In genomic region chr15:64092864-64093626, GRCh38 we compare ENCODE assay signal across 8 cellular contexts. TPM values are rescaled to one million over a fixed set of nuclear protein-coding genes. Genes with fewer than 3 reads are reported as not detected.
A peak's percentile ranks its signal among the peaks of the same experiment; 100 is the strongest.
DNase-seq lines count a peak whose midpoint lies in the region; ATAC-seq, FAIRE-seq and TF ChIP-seq lines count a peak whose summit lies in the region.

No MANE protein-coding gene starts in this region.

- H3K4me1 ChIP-seq in SJSA1 (replicated peaks) (peaks cover 35% of the 10 kb centered on the region), GM12878 (ENCODE audit: control insufficient read depth, insufficient read depth, low read length) (peaks cover 32% of the 10 kb centered on the region), smooth muscle cell (ENCODE audit: low read depth) (peaks cover 22% of the 10 kb centered on the region)

- H3F3A ChIP-seq in smooth muscle cell (ENCODE audit: low read depth) = peaks cover 12% of the 10 kb centered on the region

- peak; percentile 58 for ATAC-seq in GM12878

- POLR2A ChIA-PET in GM12878 (lab: Charles Lee) = interaction anchor here (0.9 to 4.2 kb wide), 11 partner anchors 11 to 425 kb away, joined by 3 to 21 read pairs (median 4); partner anchors contain the start of genes PPIB and SNX22

- TF ChIP-seq CTCF in GM12878 (IDR thresholded peaks at IDR 0.05 in 2 of 3, conservative IDR thresholded peaks at IDR 0.05 in 1 of 3; ENCODE audit: control insufficient read depth in 2 of 3, extremely low read depth in 1 of 3, insufficient read depth in 1 of 3, low read depth in 3 of 3, low read length in 3 of 3) = peak; percentile 31 to 35 (median 33); a peak in 4 of 6 replicates
- no peak for TF ChIP-seq CTCF in smooth muscle cell (IDR thresholded peaks at IDR 0.05; ENCODE audit: borderline replicate concordance, insufficient read depth, poor library complexity, severe bottlenecking)

- TSS peak; percentile 80 for BruUV-seq in GM12878 (replicated peaks; lab: Mats Ljungman, UMichigan)

- FAIRE-seq in GM12878 (lab: Jason Lieb, UNC) = no peak

- H3K36me3 ChIP-seq in SJSA1 = peaks cover 21% of the 10 kb centered on the region
- peaks cover 2% of the 10 kb centered on the region in 2 experiments; a peak in 3 of 4 replicates for H3K36me3 ChIP-seq in GM12878 (ENCODE audit: control insufficient read depth in 2 of 2, insufficient read depth in 2 of 2, low read length in 1 of 2)
- peaks cover 4% of the 10 kb centered on the region for H3K36me3 ChIP-seq in smooth muscle cell (ENCODE audit: low read depth)

- no peak for TF ChIP-seq EP300 in GM12878 (IDR thresholded peaks at IDR 0.05; ENCODE audit: borderline replicate concordance in 1 of 2, control insufficient read depth in 1 of 2, low read depth in 2 of 2, low read length in 2 of 2)

- under 1% methylated on average over 22 of the region's 22 CpGs for WGBS in GM12878 (ENCODE audit: insufficient coverage, insufficient replicate concordance, low lambda C conversion rate, missing lambda C conversion rate)
- 7% methylated on average over 22 of the region's 22 CpGs for WGBS in smooth muscle cell (ENCODE audit: low lambda C conversion rate)

- no peak; the same call in 1 of the 2 replicates for TF ChIP-seq POLR2A in GM12878 (IDR thresholded peaks at IDR 0.05; ENCODE audit: low read depth, low read length)

- H3K27ac ChIP-seq in SJSA1 (peak overlapping the region; percentile 93), GM12878 (ENCODE audit: control insufficient read depth, insufficient read depth) (peak overlapping the region; percentile 94), smooth muscle cell (ENCODE audit: low read depth) (peak overlapping the region; percentile 47)

- H3K79me2 ChIP-seq in GM12878 (ENCODE audit: control insufficient read depth, insufficient read depth, low read length) (peaks cover 87% of the 10 kb centered on the region), smooth muscle cell (ENCODE audit: low read depth) (peaks cover 52% of the 10 kb centered on the region)

- in situ Hi-C loops in GM12878 (cut with MboI) = no loop called here

- H4K20me1 ChIP-seq in GM12878 (ENCODE audit: control insufficient read depth, insufficient read depth) (no peaks in the 10 kb centered on the region), smooth muscle cell (ENCODE audit: low read depth) (peaks cover 19% of the 10 kb centered on the region)

- peak; percentile 75 for DNase-seq in activated effector memory CD4-positive, alpha-beta T cell treated with anti-CD3 and anti-CD28 coated beads, Interleukin-2, amount 50 U/mL, for 16 hours
- no peak for DNase-seq in activated effector memory CD4-positive, alpha-beta T cell treated with Interleukin-2 at 50 U/mL for 16 hours
- DNase-seq in HK-2 (ENCODE audit: unreplicated experiment) (peak; percentile 32), SJSA1 (ENCODE audit: low read depth in 1 of 2, low spot score in 2 of 2) (peak in 1 of 2 experiments; percentile 51), GM12878 (ENCODE audit: low read depth, low spot score) (no peak), smooth muscle cell (lab: John Stamatoyannopoulos, UW; ENCODE audit: unreplicated experiment) (peak; percentile 41), COLO829 (ENCODE audit: low spot score) (no peak)

- RAD21 ChIA-PET in GM12878 (lab: Charles Lee; ENCODE audit: unreplicated experiment) = interaction anchor here (0.8 to 2.7 kb wide), 19 partner anchors 8 to 901 kb away, joined by 3 to 18 read pairs (median 4); partner anchors contain the start of gene PPIB

- no peaks in the 10 kb centered on the region for H3K27me3 ChIP-seq in SJSA1 (replicated peaks)
- H3K27me3 ChIP-seq in GM12878 (replicated peaks in 1 of 2; ENCODE audit: control insufficient read depth in 2 of 2, insufficient read depth in 2 of 2, low read length in 1 of 2) = no peaks in the 10 kb centered on the region
- H3K27me3 ChIP-seq in smooth muscle cell (ENCODE audit: low read depth) = no peaks in the 10 kb centered on the region

- H3K9ac ChIP-seq in GM12878 (ENCODE audit: control insufficient read depth, insufficient read depth, low read length) (peak overlapping the region; percentile 85), smooth muscle cell (ENCODE audit: low read depth) (peak overlapping the region; percentile 70)

- no peaks in the 10 kb centered on the region for H3K9me3 ChIP-seq in SJSA1 (replicated peaks)
- no peaks in the 10 kb centered on the region for H3K9me3 ChIP-seq in GM12878 (replicated peaks; ENCODE audit: control insufficient read depth, insufficient read depth, low read length)
- H3K9me3 ChIP-seq in iPS-18c (ENCODE audit: control insufficient read depth, insufficient read depth, low read length) = peaks cover 2% of the 10 kb centered on the region
- no peaks in the 10 kb centered on the region for H3K9me3 ChIP-seq in smooth muscle cell (replicated peaks; ENCODE audit: low read depth)

- H3K4me2 ChIP-seq in GM12878 (ENCODE audit: control insufficient read depth, insufficient read depth) (peak overlapping the region; percentile 90), smooth muscle cell (peak overlapping the region; percentile 87)

- intact Hi-C loops in GM12878 (cut with micrococcal nuclease; ENCODE audit: unreplicated experiment) = loop anchor here (1.0 to 10.0 kb wide), 4 partner anchors 60 to 618 kb away; partner anchors contain the start of genes PCLAF, TRIP4 and USP3

- TF ChIP-seq RAD21 in GM12878 (IDR thresholded peaks at IDR 0.05; ENCODE audit: insufficient read depth, low read depth, low read length) = no peak

- H2AFZ ChIP-seq in GM12878 (ENCODE audit: control insufficient read depth, low read depth, low read length) (peak overlapping the region; percentile 98), smooth muscle cell (ENCODE audit: low read depth) (peak overlapping the region; percentile 90)

- SMC1A ChIA-PET in GM12878 (lab: Charles Lee; ENCODE audit: uncharacterized antibody, unreplicated experiment) = interaction anchor here (0.6 to 2.5 kb wide), 19 partner anchors 11 to 582 kb away, joined by 3 to 10 read pairs (median 3); no protein-coding TSS in a partner anchor

- CTCF ChIA-PET in GM12878 (lab: Yijun Ruan, JAX) = interaction anchor here (0.6 to 7.2 kb wide), 18 partner anchors 9 to 494 kb away, joined by 3 to 73 read pairs (median 5); partner anchors contain the start of genes DAPK2 and PPIB

- H3K4me3 ChIP-seq in SJSA1 = peak overlapping the region; percentile 59
- peak overlapping the region; percentile 96 for H3K4me3 ChIP-seq in GM12878
- peak overlapping the region; percentile 87 for H3K4me3 ChIP-seq in iPS-18c (ENCODE audit: insufficient read depth, low read depth, low read length)
- peak overlapping the region; percentile 74 for H3K4me3 ChIP-seq in smooth muscle cell

RNA-seq across cellular contexts. Expression of gene CIAO2A, which starts 0.6 kb away (rescaled TPM):
- 116 and 182 TPM in 2 replicates for total RNA-seq in SJSA1 (2014; rRNA removed; shearing (Covaris generic))
- 28.6 and 31.7 TPM in 2 replicates for total RNA-seq in GM12878 (2013; cell fraction: nucleolus; rRNA removed)
- total RNA-seq in GM12878 (2014; rRNA removed) = 169 and 200 TPM in 2 replicates
- 159 and 160 TPM in 2 replicates for total RNA-seq in GM12878 (2014; rRNA removed; fragmentation: Illumina TruSeq; extraction: Trizol)
- 94.5 and 101 TPM in 2 replicates for total RNA-seq in GM12878 (2021)
- 57.0 TPM for polyA plus RNA-seq in GM12878 (2011; ENCODE audit: low read depth)
- 209 and 341 TPM in 2 replicates for polyA plus RNA-seq in GM12878 (2011; rRNA removed)
- polyA plus RNA-seq in GM12878 (2011; cell fraction: cytosol; rRNA removed) = 67.5 and 68.0 TPM in 2 replicates
- 38.7 and 42.2 TPM in 2 replicates for polyA plus RNA-seq in GM12878 (2011; cell fraction: nucleus; rRNA removed)
- 108 and 116 TPM in 2 replicates for polyA plus RNA-seq in GM12878 (2012)
- 132 and 138 TPM in 2 replicates for polyA plus RNA-seq in GM12878 (2014; fragmentation: Illumina TruSeq; extraction: Trizol)
- 100 to 1,000 TPM; 264 to 303 TPM for polyA plus RNA-seq in GM12878 (2014; fragmentation: Nextera tagmentation; extraction: Ambion mirVana)
- polyA plus RNA-seq in GM12878 (2014; rRNA removed) = 164 and 198 TPM in 2 replicates
- 100 to 1,000 TPM; 399 to 400 TPM for polyA plus RNA-seq in GM12878 (2016; fragmentation: Nextera tagmentation; extraction: Ambion mirVana)
- polyA minus RNA-seq in GM12878 (2011; rRNA and poly(A)+ RNA removed) = 15.3 and 17.4 TPM in 2 replicates
- polyA minus RNA-seq in GM12878 (2011; cell fraction: cytosol; rRNA and poly(A)+ RNA removed) = 13.8 and 19.2 TPM in 2 replicates
- polyA minus RNA-seq in GM12878 (2011; cell fraction: nucleus; rRNA and poly(A)+ RNA removed) = 7.9 and 11.5 TPM in 2 replicates
- 123 and 130 TPM in 2 replicates for total RNA-seq in smooth muscle cell
- polyA plus RNA-seq in smooth muscle cell = 110 and 117 TPM in 2 replicates

RNA-seq across cellular contexts. Expression of gene SNX1, which starts 2.7 kb away (rescaled TPM):
- 26.3 and 39.5 TPM in 2 replicates for total RNA-seq in SJSA1 (2014; rRNA removed; shearing (Covaris generic))
- 73.0 and 74.8 TPM in 2 replicates for total RNA-seq in GM12878 (2013; cell fraction: nucleolus; rRNA removed)
- total RNA-seq in GM12878 (2014; rRNA removed) (31.7 and 47.7 TPM in 2 replicates), GM12878 (2014; rRNA removed; fragmentation: Illumina TruSeq; extraction: Trizol) (60.4 and 62.5 TPM in 2 replicates), GM12878 (2021) (107 and 115 TPM in 2 replicates), smooth muscle cell (33.8 and 36.0 TPM in 2 replicates)
- 35.5 TPM for polyA plus RNA-seq in GM12878 (2011; ENCODE audit: low read depth)
- polyA plus RNA-seq in GM12878 (2011; rRNA removed) (97.7 and 107 TPM in 2 replicates), GM12878 (2014; fragmentation: Illumina TruSeq; extraction: Trizol) (92.2 and 97.0 TPM in 2 replicates), GM12878 (2014; fragmentation: Nextera tagmentation; extraction: Ambion mirVana) (10 to 100 TPM; 17.8 to 32.3 TPM), GM12878 (2014; rRNA removed) (79.8 and 95.7 TPM in 2 replicates), GM12878 (2016; fragmentation: Nextera tagmentation; extraction: Ambion mirVana) (100 to 1,000 TPM; 113 TPM), smooth muscle cell (41.2 and 47.8 TPM in 2 replicates)
- polyA plus RNA-seq in GM12878 (2011; cell fraction: cytosol; rRNA removed) = 86.6 and 101 TPM in 2 replicates
- 133 and 168 TPM in 2 replicates for polyA plus RNA-seq in GM12878 (2011; cell fraction: nucleus; rRNA removed)
- 58.2 and 60.8 TPM in 2 replicates for polyA plus RNA-seq in GM12878 (2012)
- 70.5 and 78.2 TPM in 2 replicates for polyA minus RNA-seq in GM12878 (2011; rRNA and poly(A)+ RNA removed)
- polyA minus RNA-seq in GM12878 (2011; cell fraction: cytosol; rRNA and poly(A)+ RNA removed) = 24.1 and 30.9 TPM in 2 replicates
- 29.1 and 41.5 TPM in 2 replicates for polyA minus RNA-seq in GM12878 (2011; cell fraction: nucleus; rRNA and poly(A)+ RNA removed)

RNA-seq across cellular contexts. Expression of gene DAPK2, which starts 46.8 kb away (rescaled TPM):
- 0.34 and 2.2 TPM in 2 replicates for total RNA-seq in SJSA1 (2014; rRNA removed; shearing (Covaris generic))
- total RNA-seq in GM12878 (2013; cell fraction: nucleolus; rRNA removed) = 20.9 and 25.3 TPM in 2 replicates
- 5.4 and 8.4 TPM in 2 replicates for total RNA-seq in GM12878 (2014; rRNA removed)
- 3.8 and 4.8 TPM in 2 replicates for total RNA-seq in GM12878 (2014; rRNA removed; fragmentation: Illumina TruSeq; extraction: Trizol)
- 5.6 and 5.9 TPM in 2 replicates for total RNA-seq in GM12878 (2021)
- 2.9 TPM for polyA plus RNA-seq in GM12878 (2011; ENCODE audit: low read depth)
- 2.9 and 4.3 TPM in 2 replicates for polyA plus RNA-seq in GM12878 (2011; rRNA removed)
- 5.8 and 7.7 TPM in 2 replicates for polyA plus RNA-seq in GM12878 (2011; cell fraction: cytosol; rRNA removed)
- 14.9 and 15.7 TPM in 2 replicates for polyA plus RNA-seq in GM12878 (2011; cell fraction: nucleus; rRNA removed)
- 6.3 and 6.4 TPM in 2 replicates for polyA plus RNA-seq in GM12878 (2012)
- polyA plus RNA-seq in GM12878 (2014; fragmentation: Illumina TruSeq; extraction: Trizol) = 3.4 and 6.1 TPM in 2 replicates
- under 1 TPM; 0.69 to 0.75 TPM for polyA plus RNA-seq in GM12878 (2014; fragmentation: Nextera tagmentation; extraction: Ambion mirVana)
- 5.5 and 6.6 TPM in 2 replicates for polyA plus RNA-seq in GM12878 (2014; rRNA removed)
- 1 to 10 TPM; 3.3 to 4.4 TPM for polyA plus RNA-seq in GM12878 (2016; fragmentation: Nextera tagmentation; extraction: Ambion mirVana)
- polyA minus RNA-seq in GM12878 (2011; rRNA and poly(A)+ RNA removed) = 3.6 and 6.2 TPM in 2 replicates
- polyA minus RNA-seq in GM12878 (2011; cell fraction: cytosol; rRNA and poly(A)+ RNA removed) = 1.6 and 3.8 TPM in 2 replicates
- 3.6 and 6.7 TPM in 2 replicates for polyA minus RNA-seq in GM12878 (2011; cell fraction: nucleus; rRNA and poly(A)+ RNA removed)
- total RNA-seq in smooth muscle cell = not detected in 2 replicates
- not detected in 2 replicates for polyA plus RNA-seq in smooth muscle cell

RNA-seq across cellular contexts. Expression of gene SNX22, which starts 58.5 kb away (rescaled TPM):
- total RNA-seq in SJSA1 (2014; rRNA removed; shearing (Covaris generic)) = 0.05 TPM in 1 of 2 replicates, not detected in the other
- 19.1 and 22.5 TPM in 2 replicates for total RNA-seq in GM12878 (2013; cell fraction: nucleolus; rRNA removed)
- total RNA-seq in GM12878 (2014; rRNA removed) (23.2 and 25.7 TPM in 2 replicates), GM12878 (2014; rRNA removed; fragmentation: Illumina TruSeq; extraction: Trizol) (11.1 and 12.2 TPM in 2 replicates), GM12878 (2021) (23.2 and 26.1 TPM in 2 replicates), smooth muscle cell (0.67 TPM in 1 of 2 replicates, not detected in the other)
- 3.8 TPM for polyA plus RNA-seq in GM12878 (2011; ENCODE audit: low read depth)
- polyA plus RNA-seq in GM12878 (2011; rRNA removed) (3.2 and 4.4 TPM in 2 replicates), GM12878 (2014; fragmentation: Illumina TruSeq; extraction: Trizol) (6.6 and 10.4 TPM in 2 replicates), GM12878 (2014; fragmentation: Nextera tagmentation; extraction: Ambion mirVana) (1 to 10 TPM; 6.3 to 6.8 TPM), GM12878 (2014; rRNA removed) (26.1 and 29.0 TPM in 2 replicates), GM12878 (2016; fragmentation: Nextera tagmentation; extraction: Ambion mirVana) (1 to 10 TPM; 6.4 to 6.9 TPM), smooth muscle cell (1.8 and 1.9 TPM in 2 replicates)
- polyA plus RNA-seq in GM12878 (2011; cell fraction: cytosol; rRNA removed) = 8.4 and 9.9 TPM in 2 replicates
- 40.5 and 42.5 TPM in 2 replicates for polyA plus RNA-seq in GM12878 (2011; cell fraction: nucleus; rRNA removed)
- 7.4 and 8.1 TPM in 2 replicates for polyA plus RNA-seq in GM12878 (2012)
- polyA minus RNA-seq in GM12878 (2011; rRNA and poly(A)+ RNA removed) = 6.1 and 10.1 TPM in 2 replicates
- 1.6 and 2.0 TPM in 2 replicates for polyA minus RNA-seq in GM12878 (2011; cell fraction: cytosol; rRNA and poly(A)+ RNA removed)
- polyA minus RNA-seq in GM12878 (2011; cell fraction: nucleus; rRNA and poly(A)+ RNA removed) = 13.7 and 25.9 TPM in 2 replicates

Comparison
In these comparisons a context has a peak if more than half of its experiments do, and no peak if none do; other contexts are left out.
1. DNase-seq: peak in activated effector memory CD4-positive, alpha-beta T cell treated with anti-CD3 and anti-CD28 coated beads, Interleukin-2, amount 50 U/mL, for 16 hours (single experiment), HK-2 (single experiment) and smooth muscle cell (single experiment); none in activated effector memory CD4-positive, alpha-beta T cell treated with Interleukin-2 at 50 U/mL for 16 hours (single experiment), GM12878 (single experiment) and COLO829 (single experiment).
2. Peak in every context shown above with its lines, with median percentiles within 50 percentile points of each other: H3K27ac ChIP-seq and H3K4me3 ChIP-seq.